ENCODE assay signal across 17 cellular contexts in genomic region chr10:76393875-76394706, GRCh38.
"Had no signal": no experiment of that assay in that cellular context is flagged by ENCODE, and none has a peak within 500 bp of the region (broad histone marks: within the 10 kb centered on the region; RNA-seq: fewer than 3 reads in every experiment).

No MANE protein-coding gene starts in this region.

- H3K4me3 ChIP-seq: breast epithelium, colonic mucosa, esophagus squamous epithelium, gastrocnemius medialis, pancreas, spleen, uterus had no signal

- H3K36me3 Mint-ChIP-seq: activated naive CD4-positive, alpha-beta T cell treated with anti-CD3 and anti-CD28 coated beads, Interleukin-2, amount 50 U/mL, for 24 hours; stimulated activated naive B cell treated with anti-CD40 and anti-IgM and Interleukin-4, amounts not matched to agents 10 μg/mL and 1 μg/mL and 100 μg/mL, for 72 hours had no signal

- ATAC-seq: activated CD4-positive, CD25-positive, alpha-beta regulatory T cell treated with anti-CD3 and anti-CD28 coated beads, Interleukin-2, amount 50 U/mL, for 24 hours; gastrocnemius medialis; stimulated activated naive B cell treated with anti-CD40 and anti-IgM and Interleukin-4, amounts not matched to agents 10 μg/mL and 1 μg/mL and 100 μg/mL, for 72 hours had no signal

- H3K36me3 ChIP-seq: breast epithelium, colonic mucosa, esophagus squamous epithelium, gastrocnemius medialis, pancreas, spleen, uterus had no signal

- H3K27ac ChIP-seq: breast epithelium, colonic mucosa, esophagus squamous epithelium, gastrocnemius medialis, pancreas, spleen, uterus had no signal

- H3K9me3 Mint-ChIP-seq: activated naive CD4-positive, alpha-beta T cell treated with anti-CD3 and anti-CD28 coated beads, Interleukin-2, amount 50 U/mL, for 24 hours; activated T-cell treated with anti-CD3 and anti-CD28 coated beads, Interleukin-2, amount 50 U/mL, for 24 hours; T-helper 2 cell treated with Interferon-gamma antibody and Interleukin-4, amounts not matched to agents 5 μg/mL and 100 μg/mL, for 36 hours had no signal

- H3K4me1 ChIP-seq: breast epithelium, colonic mucosa, spleen had no signal

- DNase-seq: activated effector memory CD4-positive, alpha-beta T cell treated with Interleukin-2 at 50 U/mL for 16 hours; activated T-cell treated with anti-CD3 and anti-CD28 coated beads, Interleukin-2, amount 50 U/mL, for 24 hours; amniotic stem cell; colonic mucosa; esophagus squamous epithelium; gastrocnemius medialis; pancreas; retina; spleen; stimulated activated CD4-positive, alpha-beta T cell treated with anti-CD3 and anti-CD28 coated beads, Interleukin-2, amount 100 ng/mL, for 24 hours; stimulated activated naive B cell treated with anti-CD40 and anti-IgM and Interleukin-4, amounts not matched to agents 10 μg/mL and 1 μg/mL and 100 μg/mL, for 72 hours; uterus had no signal

- H3K27ac Mint-ChIP-seq: activated naive CD4-positive, alpha-beta T cell treated with anti-CD3 and anti-CD28 coated beads, Interleukin-2, amount 50 U/mL, for 24 hours; activated T-cell treated with anti-CD3 and anti-CD28 coated beads, Interleukin-2, amount 50 U/mL, for 24 hours; stimulated activated naive B cell treated with anti-CD40 and anti-IgM and Interleukin-4, amounts not matched to agents 10 μg/mL and 1 μg/mL and 100 μg/mL, for 72 hours; T-helper 2 cell treated with Interferon-gamma antibody and Interleukin-4, amounts not matched to agents 5 μg/mL and 100 μg/mL, for 36 hours had no signal

- H3K4me1 Mint-ChIP-seq: activated naive CD4-positive, alpha-beta T cell treated with anti-CD3 and anti-CD28 coated beads, Interleukin-2, amount 50 U/mL, for 24 hours; stimulated activated naive B cell treated with anti-CD40 and anti-IgM and Interleukin-4, amounts not matched to agents 10 μg/mL and 1 μg/mL and 100 μg/mL, for 72 hours had no signal

- H3K27me3 ChIP-seq: breast epithelium, colonic mucosa, esophagus squamous epithelium, gastrocnemius medialis, pancreas, spleen, uterus had no signal

- H3K4me3 Mint-ChIP-seq: activated naive CD4-positive, alpha-beta T cell treated with anti-CD3 and anti-CD28 coated beads, Interleukin-2, amount 50 U/mL, for 24 hours; activated T-cell treated with anti-CD3 and anti-CD28 coated beads, Interleukin-2, amount 50 U/mL, for 24 hours; neural crest cell; stimulated activated naive B cell treated with anti-CD40 and anti-IgM and Interleukin-4, amounts not matched to agents 10 μg/mL and 1 μg/mL and 100 μg/mL, for 72 hours; T-helper 2 cell treated with Interferon-gamma antibody and Interleukin-4, amounts not matched to agents 5 μg/mL and 100 μg/mL, for 36 hours had no signal

- H3K27me3 Mint-ChIP-seq: activated T-cell treated with anti-CD3 and anti-CD28 coated beads, Interleukin-2, amount 50 U/mL, for 24 hours; stimulated activated naive B cell treated with anti-CD40 and anti-IgM and Interleukin-4, amounts not matched to agents 10 μg/mL and 1 μg/mL and 100 μg/mL, for 72 hours had no signal

- H3K9me3 ChIP-seq: breast epithelium, colonic mucosa, esophagus squamous epithelium, gastrocnemius medialis, pancreas, uterus had no signal
